In genomic region chr5:112149727-112150126, GRCh38 we compare ENCODE assay signal across 34 cellular contexts.
"Had no signal": no experiment of that assay in that cellular context is flagged by ENCODE, and none has a peak within 500 bp of the region (broad histone marks: within the 10 kb centered on the region; RNA-seq: fewer than 3 reads in every experiment).

No MANE protein-coding gene starts in this region.

- FAIRE-seq: astrocyte, TTC549 had no signal

- H3K27ac ChIP-seq: adrenal gland, body of pancreas, brain microvascular endothelial cell, breast epithelium, VCaP had no signal

- H3K4me1 ChIP-seq: body of pancreas, breast epithelium had no signal

- H3K36me3 ChIP-seq: adrenal gland, brain microvascular endothelial cell, breast epithelium had no signal

- H3K27me3 ChIP-seq: adrenal gland, body of pancreas, brain microvascular endothelial cell, breast epithelium had no signal

- ATAC-seq: activated CD8-positive, alpha-beta T cell treated with anti-CD3 and anti-CD28 coated beads for 36 hours; activated naive CD4-positive, alpha-beta T cell treated with anti-CD3 and anti-CD28 coated beads, Interleukin-2, amount 50 U/mL, for 72 hours; activated T-cell treated with anti-CD3 and anti-CD28 coated beads, Interleukin-2, amount 50 U/mL, for 4 hours; activated T-cell treated with anti-CD3 and anti-CD28 coated beads, Interleukin-2, amount 50 U/mL, for 72 hours; activated T-helper 17 cell treated with anti-CD3 and anti-CD28 coated beads, Interleukin-2, amount 50 U/mL, for 72 hours; body of pancreas had no signal

- H3K9me3 ChIP-seq: adrenal gland, body of pancreas, breast epithelium had no signal

- DNase-seq: activated B cell treated with CpG ODN at 0.5 μM for 24 hours; activated CD4-positive, alpha-beta memory T cell treated with anti-CD3 and anti-CD28 coated beads for 36 hours; activated CD4-positive, alpha-beta T cell treated with anti-CD3 and anti-CD28 coated beads for 4 hours; activated CD4-positive, alpha-beta T cell treated with anti-CD3 and anti-CD28 coated beads, Interleukin-2, amount 10 ng/mL, durations not matched to agents 24 days and 14 days; activated CD4-positive, alpha-beta T cell treated with anti-CD3 and anti-CD28 coated beads, Interleukin-2, amount 50 U/mL, for 1 hour; activated CD4-positive, alpha-beta T cell treated with anti-CD3 and anti-CD28 coated beads, Interleukin-2, amount 50 U/mL, for 4 hours; activated CD4-positive, CD25-positive, alpha-beta regulatory T cell treated with anti-CD3 and anti-CD28 coated beads, Interleukin-2, amount 50 U/mL, for 72 hours; activated CD8-positive, alpha-beta memory T cell treated with anti-CD3 and anti-CD28 coated beads, Interleukin-2, amount 50 U/mL, for 4 hours; activated CD8-positive, alpha-beta T cell treated with anti-CD3 and anti-CD28 coated beads for 36 hours; activated effector memory CD4-positive, alpha-beta T cell treated with anti-CD3 and anti-CD28 coated beads, Interleukin-2, amount 50 U/mL, for 16 hours; activated gamma-delta T cell treated with Interleukin-2 at 50 U/mL for 16 hours; activated naive CD4-positive, alpha-beta T cell; activated naive CD4-positive, alpha-beta T cell treated with anti-CD3 and anti-CD28 coated beads for 36 hours; activated naive CD4-positive, alpha-beta T cell treated with anti-CD3 and anti-CD28 coated beads, Interleukin-2, amount 50 U/mL, for 16 hours; activated naive CD8-positive, alpha-beta T cell treated with anti-CD3 and anti-CD28 coated beads for 36 hours; activated T-cell treated with anti-CD3 and anti-CD28 coated beads for 4 hours; activated T-cell treated with anti-CD3 and anti-CD28 coated beads, Interleukin-2, amount 50 U/mL, for 1 hour; activated T-cell treated with anti-CD3 and anti-CD28 coated beads, Interleukin-2, amount 50 U/mL, for 4 hours; activated T-cell treated with anti-CD3 and anti-CD28 coated beads, Interleukin-2, amount 50 U/mL, for 72 hours; adrenal gland; amniotic stem cell; aorta; body of pancreas; brain microvascular endothelial cell; central memory CD4-positive, alpha-beta T cell; T-helper 1 cell; T-helper 2 cell; T-helper 9 cell had no signal

- H3K4me3 ChIP-seq: adrenal gland, body of pancreas, breast epithelium had no signal
